Comparison of ENCODE assay signal across 8 cellular contexts in the genomic region with DNA sequence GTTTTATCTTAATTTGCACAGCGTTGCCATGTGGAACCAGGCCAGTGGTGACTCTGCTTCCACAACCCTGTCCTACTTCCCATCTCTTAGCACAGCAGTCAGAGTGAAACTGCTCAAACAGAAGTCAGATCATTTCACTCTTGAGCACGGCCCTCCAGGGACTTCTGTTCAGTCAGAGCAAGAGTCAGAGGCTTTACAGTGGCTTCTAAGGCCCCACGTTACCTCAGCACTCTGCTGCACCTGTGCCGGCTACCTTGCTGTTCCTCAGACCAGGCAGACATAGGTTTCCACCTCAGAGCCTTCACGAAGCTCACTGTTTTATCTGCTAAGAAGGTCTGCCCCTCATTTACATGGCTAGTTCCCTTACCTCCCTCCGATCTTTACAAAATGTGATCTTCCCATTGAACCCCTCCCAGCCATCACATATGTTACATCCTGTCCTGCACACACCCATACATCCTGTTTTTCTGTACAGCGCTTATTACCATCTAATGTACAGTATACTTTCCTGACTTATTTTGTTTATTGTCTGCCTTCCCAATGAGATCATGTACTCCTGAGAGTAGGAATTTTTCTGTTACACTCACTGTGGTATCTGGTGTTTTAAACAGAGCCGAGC. TPM values are rescaled to one million over a fixed set of nuclear protein-coding genes. Genes with fewer than 3 reads are reported as not detected.
A peak's percentile ranks its signal among the peaks of the same experiment; 100 is the strongest.
DNase-seq lines count a peak whose midpoint lies in the region; ATAC-seq, FAIRE-seq and TF ChIP-seq lines count a peak whose summit lies in the region.

No MANE protein-coding gene starts in this region.

- peak overlapping the region; percentile 38 for H3K27ac ChIP-seq in OCI-LY1 (ENCODE audit: low read depth, low read length, poor library complexity, severe bottlenecking)

- H3K79me2 ChIP-seq in OCI-LY1 (ENCODE audit: insufficient read depth, low read length): no peaks in the 10 kb centered on the region

- no peaks in the 10 kb centered on the region for H4K20me1 ChIP-seq in OCI-LY1 (ENCODE audit: insufficient read depth, low read length)

- no peaks in the 10 kb centered on the region for H3F3A ChIP-seq in OCI-LY1 (ENCODE audit: insufficient read depth, low read length)

- no peak overlapping the region for H3K9ac ChIP-seq in OCI-LY1 (ENCODE audit: low read length)

- DNase-seq in lung microvascular endothelial cell (ENCODE audit: low read depth in 2 of 2) (peak; percentile 33 to 36), NCI-H2196 (lab: John Stamatoyannopoulos, UW; ENCODE audit: unreplicated experiment) (no peak), NCI-H2081 (lab: John Stamatoyannopoulos, UW) (no peak), SKM-1 treated with dmso at 0.1 percent for 144 hours (lab: John Stamatoyannopoulos, UW; ENCODE audit: unreplicated experiment) (no peak), urothelium cell line (ENCODE audit: low spot score) (no peak)

- ATAC-seq in GM18517 (IDR thresholded peaks at IDR 0.05; ENCODE audit: unreplicated experiment): peak; percentile 99
- ATAC-seq in GM21723 (IDR thresholded peaks at IDR 0.05; ENCODE audit: unreplicated experiment): peak; percentile 96

- no peaks in the 10 kb centered on the region for H3K27me3 ChIP-seq in OCI-LY1 (ENCODE audit: insufficient read depth, low read length)

- no peak for FAIRE-seq in urothelium cell line (lab: Jason Lieb, UNC)

- no peak overlapping the region for H3K4me3 ChIP-seq in OCI-LY1 (ENCODE audit: low read depth, low read length, poor library complexity, severe bottlenecking)

- H2AFZ ChIP-seq in OCI-LY1 (ENCODE audit: low read length): no peak overlapping the region

- no peaks in the 10 kb centered on the region for H3K9me2 ChIP-seq in OCI-LY1 (ENCODE audit: low read depth, low read length)

- peaks cover 15% of the 10 kb centered on the region for H3K4me1 ChIP-seq in OCI-LY1 (ENCODE audit: insufficient read depth, low read length, severe bottlenecking)

- no peaks in the 10 kb centered on the region for H3K9me3 ChIP-seq in OCI-LY1 (ENCODE audit: low read length)

- no peak overlapping the region for H3K4me2 ChIP-seq in OCI-LY1 (ENCODE audit: low read length)

- peaks cover 92% of the 10 kb centered on the region for H3K36me3 ChIP-seq in OCI-LY1 (ENCODE audit: insufficient read depth, low read length)

- no peak for TF ChIP-seq CTCF in OCI-LY1 (IDR thresholded peaks at IDR 0.05; ENCODE audit: low read length)

RNA-seq across cellular contexts. Expression of a gene that starts 41.6 kb away (rescaled TPM):
- 87.0 and 116 TPM in 2 replicates for total RNA-seq in lung microvascular endothelial cell

Comparison
In these comparisons a context has a peak if more than half of its experiments do, and no peak if none do; other contexts are left out.
1. DNase-seq: peak in lung microvascular endothelial cell (2 of 2); none in NCI-H2196 (single experiment), NCI-H2081 (0 of 2), SKM-1 treated with dmso at 0.1 percent for 144 hours (single experiment) and urothelium cell line (single experiment).